20 cellular contexts compared by ENCODE assay signal in genomic region chr9:15492485-15493150, GRCh38. TPM values are rescaled to one million over a fixed set of nuclear protein-coding genes. Genes with fewer than 3 reads are reported as not detected.
A peak's percentile ranks its signal among the peaks of the same experiment; 100 is the strongest.
DNase-seq lines count a peak whose midpoint lies in the region; ATAC-seq, FAIRE-seq and TF ChIP-seq lines count a peak whose summit lies in the region.
"Had no signal": no experiment of that assay in that cellular context is flagged by ENCODE, and none has a peak within 500 bp of the region (broad histone marks: within the 10 kb centered on the region; RNA-seq: fewer than 3 reads in every experiment).

No MANE protein-coding gene starts in this region.

- H2BK20ac ChIP-seq in H1 (ENCODE audit: low read length): no peak overlapping the region

- no peak overlapping the region for H3K14ac ChIP-seq in H1 (ENCODE audit: insufficient read length)

- H2AFZ ChIP-seq in H1 (ENCODE audit: low read length): no peak overlapping the region

- H3K4me3 ChIP-seq in H1 (ENCODE audit: extremely low read depth in 1 of 4, insufficient read depth in 2 of 4, low read depth in 3 of 4, low read length in 4 of 4) (no peak overlapping the region), prostate gland (no peak overlapping the region)
- no peak overlapping the region for H3K4me3 ChIP-seq in naive thymus-derived CD4-positive, alpha-beta T cell (ENCODE audit: low read length)

- no peak overlapping the region for H3K18ac ChIP-seq in H1 (ENCODE audit: extremely low read depth, low read length)

- H3K9me3 Mint-ChIP-seq in activated T-cell treated with anti-CD3 and anti-CD28 coated beads, Interleukin-2, amount 50 U/mL, for 24 hours: no peaks in the 10 kb centered on the region
- H3K9me3 Mint-ChIP-seq in IgD-negative memory B cell: peaks cover 0 to 6% (median 2%) of the 10 kb centered on the region in 3 donors
- H3K9me3 Mint-ChIP-seq in naive thymus-derived CD4-positive, alpha-beta T cell: peaks cover 0 to 8% (median 0%) of the 10 kb centered on the region in 11 donors
- H3K9me3 Mint-ChIP-seq: HFFc6 had no signal

- H2AK5ac ChIP-seq in H1 (ENCODE audit: low read depth, low read length): no peak overlapping the region

- H3K36me3 Mint-ChIP-seq in activated T-cell treated with anti-CD3 and anti-CD28 coated beads, Interleukin-2, amount 50 U/mL, for 24 hours (ENCODE audit: low read depth): peaks cover 82% of the 10 kb centered on the region
- peaks cover 15% of the 10 kb centered on the region for H3K36me3 Mint-ChIP-seq in IgD-negative memory B cell
- peaks cover 5 to 54% (median 41%) of the 10 kb centered on the region in 5 donors for H3K36me3 Mint-ChIP-seq in naive thymus-derived CD4-positive, alpha-beta T cell

- H2BK12ac ChIP-seq in H1 (ENCODE audit: low read depth, low read length): no peak overlapping the region

- H2BK15ac ChIP-seq in H1 (ENCODE audit: low read length): no peak overlapping the region

- POLR2A ChIA-PET in H1 (lab: Charles Lee; ENCODE audit: partially characterized antibody): interaction anchor here (0.9 to 1.2 kb wide), 3 partner anchors 11 to 19 kb away, joined by 3 to 7 read pairs (median 5); no protein-coding TSS in a partner anchor
- POLR2A ChIA-PET in naive thymus-derived CD4-positive, alpha-beta T cell (lab: Charles Lee): interaction anchor here (1.0 kb wide), 1 partner anchor 22 kb away, joined by 4 read pairs; no protein-coding TSS in a partner anchor

- H4K20me1 ChIP-seq in H1 (replicated peaks in 1 of 2; ENCODE audit: control insufficient read depth in 1 of 2, insufficient read depth in 2 of 2, low read length in 2 of 2): peaks cover 5 to 10% of the 10 kb centered on the region in 2 experiments

- H3K23me2 ChIP-seq in H1 (ENCODE audit: low read depth, low read length): no peaks in the 10 kb centered on the region

- no peak overlapping the region for H2BK5ac ChIP-seq in H1 (ENCODE audit: low read depth, low read length)

- no peak for ATAC-seq in naive thymus-derived CD4-positive, alpha-beta T cell
- ATAC-seq in GM21528 (IDR thresholded peaks at IDR 0.05; ENCODE audit: low FRiP score, unreplicated experiment) (no peak), GM21529 (IDR thresholded peaks at IDR 0.05; ENCODE audit: unreplicated experiment) (no peak)
- ATAC-seq: HepG2 had no signal

- H3K9me3 ChIP-seq in H1 (ENCODE audit: insufficient read depth in 2 of 2, low read depth in 1 of 2, low read length in 1 of 2) (peaks cover 16% of the 10 kb centered on the region in 2 experiments), prostate gland (no peaks in the 10 kb centered on the region)
- H3K9me3 ChIP-seq in naive thymus-derived CD4-positive, alpha-beta T cell (ENCODE audit: control insufficient read depth in 2 of 3, low read length in 3 of 3): no peaks in the 10 kb centered on the region
- H3K9me3 ChIP-seq: BE2C had no signal

- H3K4me1 ChIP-seq in H1 (replicated peaks in 1 of 4; ENCODE audit: control insufficient read depth in 3 of 4, insufficient read depth in 4 of 4, low read length in 3 of 4) (peaks cover 0 to 2% (median 0%) of the 10 kb centered on the region in 4 experiments; a peak in 1 of 7 replicates), prostate gland (replicated peaks) (peaks cover 5% of the 10 kb centered on the region)
- H3K4me1 ChIP-seq in naive thymus-derived CD4-positive, alpha-beta T cell (ENCODE audit: control insufficient read depth in 2 of 2, insufficient read depth in 2 of 2, low read length in 2 of 2): no peaks in the 10 kb centered on the region
- H3K4me1 ChIP-seq: BE2C had no signal

- no peak overlapping the region for H3K4me2 ChIP-seq in H1 (ENCODE audit: insufficient read depth in 1 of 2, low read depth in 2 of 2, low read length in 2 of 2)
- H3K4me2 ChIP-seq: KMS-11 had no signal

- CTCF ChIA-PET in H1 (lab: Charles Lee; ENCODE audit: partially characterized antibody): no interaction called here
- CTCF ChIA-PET in naive thymus-derived CD4-positive, alpha-beta T cell (lab: Charles Lee): no interaction called here

- H3K9ac ChIP-seq in H1 (replicated peaks in 1 of 4; ENCODE audit: extremely low read depth in 1 of 4, low read depth in 3 of 4, low read length in 3 of 4): no peak overlapping the region
- H3K9ac ChIP-seq: KMS-11 had no signal

- intact Hi-C loops in naive thymus-derived CD4-positive, alpha-beta T cell (cut with micrococcal nuclease): no loop called here
- intact Hi-C loops in prostate gland (cut with DNase I): no loop called here

- H3K4me3 Mint-ChIP-seq in activated T-cell treated with anti-CD3 and anti-CD28 coated beads, Interleukin-2, amount 50 U/mL, for 24 hours: no peak overlapping the region
- H3K4me3 Mint-ChIP-seq in IgD-negative memory B cell: peak overlapping the region in 1 of 4 donors; percentile 84
- peak overlapping the region in 2 of 10 donors; percentile 3 to 26 for H3K4me3 Mint-ChIP-seq in naive thymus-derived CD4-positive, alpha-beta T cell
- H3K4me3 Mint-ChIP-seq: HFFc6 had no signal

- peaks cover 12 to 92% of the 10 kb centered on the region in 2 experiments; a peak in 3 of 4 replicates for H3K79me2 ChIP-seq in H1 (ENCODE audit: control insufficient read depth in 1 of 2, insufficient read depth in 2 of 2, low read length in 2 of 2)

- no peak for FAIRE-seq in H1 (lab: Jason Lieb, UNC)
- FAIRE-seq: HepG2 had no signal

- DNase-seq in activated T-cell treated with anti-CD3 and anti-CD28 coated beads, Interleukin-2, amount 50 U/mL, for 24 hours: no peak
- DNase-seq in activated T-cell treated with anti-CD3 and anti-CD28 coated beads, Interleukin-2, amount 50 U/mL, for 48 hours: no peak
- DNase-seq in H1 (ENCODE audit: low read depth in 1 of 2, low spot score in 2 of 2) (no peak), prostate gland (ENCODE audit: low spot score) (no peak)
- no peak for DNase-seq in naive thymus-derived CD4-positive, alpha-beta T cell
- DNase-seq: BE2C; CD4-positive, alpha-beta memory T cell; HFFc6; MV-4-11; NCI-H1417; NCI-H187; NCI-H2227 treated with DMSO at 0.1 percent for 48 hours; NCI-H510A treated with DMSO at 0.1 percent for 48 hours; NCI-H774; Right ventricle myocardium superior had no signal

- no peak overlapping the region for H3K27ac ChIP-seq in H1 (ENCODE audit: low read depth, low read length)
- H3K27ac ChIP-seq in naive thymus-derived CD4-positive, alpha-beta T cell (ENCODE audit: low read depth, low read length): no peak overlapping the region
- no peak overlapping the region for H3K27ac ChIP-seq in prostate gland
- H3K27ac ChIP-seq: KMS-11 had no signal

- no peaks in the 10 kb centered on the region for H3K27me3 Mint-ChIP-seq in activated T-cell treated with anti-CD3 and anti-CD28 coated beads, Interleukin-2, amount 50 U/mL, for 24 hours
- no peaks in the 10 kb centered on the region for H3K27me3 Mint-ChIP-seq in IgD-negative memory B cell
- no peaks in the 10 kb centered on the region for H3K27me3 Mint-ChIP-seq in naive thymus-derived CD4-positive, alpha-beta T cell
- H3K27me3 Mint-ChIP-seq: CD4-positive, alpha-beta memory T cell had no signal

- H3K56ac ChIP-seq in H1 (replicated peaks; ENCODE audit: insufficient read length, low read depth, low read length): no peak overlapping the region

- H3K36me3 ChIP-seq in H1 (ENCODE audit: control insufficient read depth in 2 of 4, insufficient read depth in 4 of 4, low read length in 3 of 4) (peaks cover 6 to 95% (median 48%) of the 10 kb centered on the region in 4 experiments), prostate gland (no peaks in the 10 kb centered on the region)
- peaks cover 0 to 44% (median 6%) of the 10 kb centered on the region in 3 experiments for H3K36me3 ChIP-seq in naive thymus-derived CD4-positive, alpha-beta T cell (ENCODE audit: control insufficient read depth in 2 of 3, insufficient read depth in 3 of 3, low read length in 3 of 3)

- H3K79me1 ChIP-seq in H1 (ENCODE audit: low read depth, low read length): peaks cover 4% of the 10 kb centered on the region; the same call in 1 of the 2 replicates

- H3K4me1 Mint-ChIP-seq in activated T-cell treated with anti-CD3 and anti-CD28 coated beads, Interleukin-2, amount 50 U/mL, for 24 hours (ENCODE audit: low read depth): peaks cover 54% of the 10 kb centered on the region
- peaks cover 16 to 25% (median 23%) of the 10 kb centered on the region in 3 donors for H3K4me1 Mint-ChIP-seq in IgD-negative memory B cell
- H3K4me1 Mint-ChIP-seq in naive thymus-derived CD4-positive, alpha-beta T cell: peaks cover 21 to 70% (median 61%) of the 10 kb centered on the region in 7 donors

- no peak overlapping the region for H4K91ac ChIP-seq in H1 (replicated peaks; ENCODE audit: insufficient read length, low read length)

- no peak for TF ChIP-seq EP300 in H1 (IDR thresholded peaks at IDR 0.05; ENCODE audit: borderline replicate concordance in 1 of 2, low read depth in 2 of 2, low read length in 2 of 2)

- TF ChIP-seq CTCF in H1 (IDR thresholded peaks at IDR 0.05; ENCODE audit: control extremely low read depth in 1 of 3, insufficient read depth in 1 of 3, low read depth in 1 of 3, low read length in 3 of 3) (no peak), prostate gland (IDR thresholded peaks at IDR 0.05) (no peak)

- no peak overlapping the region for H3K23ac ChIP-seq in H1 (ENCODE audit: insufficient read length)

- no peaks in the 10 kb centered on the region for H3K27me3 ChIP-seq in H1 (replicated peaks in 1 of 4; ENCODE audit: control insufficient read depth in 3 of 4, extremely low read depth in 1 of 4, insufficient read depth in 3 of 4, low read length in 3 of 4)
- H3K27me3 ChIP-seq in naive thymus-derived CD4-positive, alpha-beta T cell (ENCODE audit: control insufficient read depth in 2 of 2, insufficient read depth in 2 of 2, low read length in 2 of 2): no peaks in the 10 kb centered on the region
- H3K27me3 ChIP-seq in prostate gland (replicated peaks; ENCODE audit: insufficient read depth): no peaks in the 10 kb centered on the region
- H3K27me3 ChIP-seq: BE2C had no signal

- no peak overlapping the region for H4K5ac ChIP-seq in H1 (ENCODE audit: insufficient read length, low read depth, low read length)

- no peak overlapping the region for H2BK120ac ChIP-seq in H1 (replicated peaks; ENCODE audit: low read depth, low read length)

- TF ChIP-seq POLR2A in H1 (IDR thresholded peaks at IDR 0.05; ENCODE audit: control extremely low read depth in 1 of 2, low read depth in 2 of 2, low read length in 2 of 2) (peak; percentile 46 to 47; a peak in 2 of 3 replicates), prostate gland (IDR thresholded peaks at IDR 0.05) (no peak)

- no peak for TF ChIP-seq RAD21 in H1 (IDR thresholded peaks at IDR 0.05 in 1 of 2, conservative IDR thresholded peaks at IDR 0.05 in 1 of 2; ENCODE audit: low read depth in 2 of 2, low read length in 2 of 2)

- 97% methylated on average over 13 of the region's 13 CpGs; no CpG with 5 or more reads in 1 of the 2 experiments for WGBS in H1 (ENCODE audit: extremely low coverage in 1 of 2, insufficient coverage in 1 of 2, insufficient read length in 1 of 2, insufficient replicate concordance in 2 of 2, low coverage in 1 of 2, low lambda C conversion rate in 2 of 2, missing lambda C conversion rate in 1 of 2), 2 experiments
- 94% methylated on average over 12 of the region's 13 CpGs for WGBS in prostate gland

- no peak overlapping the region for H4K8ac ChIP-seq in H1 (ENCODE audit: extremely low read depth, insufficient read depth, low read length)

- peak overlapping the region; percentile 83 for H3K27ac Mint-ChIP-seq in activated T-cell treated with anti-CD3 and anti-CD28 coated beads, Interleukin-2, amount 50 U/mL, for 24 hours
- H3K27ac Mint-ChIP-seq in IgD-negative memory B cell: peak overlapping the region in 2 of 3 donors; percentile 47 to 83
- H3K27ac Mint-ChIP-seq in naive thymus-derived CD4-positive, alpha-beta T cell: peak overlapping the region in 6 of 9 donors; percentile 17 to 71 (median 46)
- H3K27ac Mint-ChIP-seq: HFFc6 had no signal

- H3K4ac ChIP-seq in H1 (replicated peaks; ENCODE audit: insufficient read length, low read depth, low read length): no peak overlapping the region

RNA-seq across cellular contexts. Expression of gene PSIP1, which starts 18.2 kb away (rescaled TPM):
- polyA plus RNA-seq in IgD-negative memory B cell (112 TPM), H1 (2011; rRNA removed) (31.6 and 63.3 TPM in 2 replicates)
- total RNA-seq in H1 (2021; fragmentation: NEBNext Ultra II Directional; extraction: Animal tissue kit (Norgen Biotek cat#: 25700)): 368 and 387 TPM in 2 replicates
- polyA plus RNA-seq in H1 (2011; cell fraction: cytosol; rRNA removed): 157 TPM
- 89.6 TPM for polyA plus RNA-seq in H1 (2011; cell fraction: nucleus; rRNA removed)
- polyA plus RNA-seq in H1 (2012, experiment 1 of 2): 236 to 429 TPM (median 255 TPM) in 4 replicates
- polyA plus RNA-seq in H1 (2012, experiment 2 of 2): 73.9 TPM
- polyA plus RNA-seq in H1 (2013, experiment 1 of 2): 444 TPM
- 435 TPM for polyA plus RNA-seq in H1 (2013, experiment 2 of 2)
- 45.3 and 46.2 TPM in 2 replicates for polyA minus RNA-seq in H1 (2011; rRNA and poly(A)+ RNA removed)
- 143 TPM for polyA minus RNA-seq in H1 (2011; cell fraction: cytosol; rRNA and poly(A)+ RNA removed)
- polyA minus RNA-seq in H1 (2011; cell fraction: nucleus; rRNA and poly(A)+ RNA removed): 239 TPM
- 100 to 1,000 TPM in 4 of 5 experiments, 10 to 100 TPM in 1; 97.8 to 213 (median 120) TPM for total RNA-seq in naive thymus-derived CD4-positive, alpha-beta T cell
- polyA plus RNA-seq in naive thymus-derived CD4-positive, alpha-beta T cell: 100 to 1,000 TPM; 139 to 155 TPM
- 10 to 100 TPM; 65.3 to 69.6 TPM for total RNA-seq in prostate gland
